Comparison of ENCODE assay signal across 1 cellular context in genomic region chr10:97138174-97138573, GRCh38.
TF ChIP-seq lines count a peak whose summit lies in the region.

No MANE protein-coding gene starts in this region.

TF ChIP-seq in HepG2, 621 proteins besides CTCF, POLR2A, EP300 and RAD21 (continued from another document and continues in another):
- TF ChIP-seq HMGXB3 (CRISPR knock-in tag; IDR thresholded peaks at IDR 0.05; ENCODE audit: borderline replicate concordance), result no peak
- TF ChIP-seq ZNF761 (CRISPR knock-in tag; conservative IDR thresholded peaks at IDR 0.05), result no peak
- TF ChIP-seq NR2F1 (CRISPR knock-in tag; IDR thresholded peaks at IDR 0.05), result no peak
- no peak for TF ChIP-seq ZNF501 (CRISPR knock-in tag; IDR thresholded peaks at IDR 0.05)
- no peak for TF ChIP-seq ZBTB46 (CRISPR knock-in tag; IDR thresholded peaks at IDR 0.05; ENCODE audit: borderline replicate concordance)
- 0 out of 2 replicates have a peak, but pooled peaks have one; percentile 31 for TF ChIP-seq MIER3 (CRISPR knock-in tag; IDR thresholded peaks at IDR 0.05; ENCODE audit: borderline replicate concordance)
- TF ChIP-seq DNMT3B (CRISPR knock-in tag; conservative IDR thresholded peaks at IDR 0.05), result no peak
- TF ChIP-seq DBP (CRISPR knock-in tag; IDR thresholded peaks at IDR 0.05; ENCODE audit: not compliant biosample characterization), result no peak
- TF ChIP-seq BCL6 (CRISPR knock-in tag; IDR thresholded peaks at IDR 0.05), result no peak
- no peak for TF ChIP-seq E2F5 (CRISPR knock-in tag; conservative IDR thresholded peaks at IDR 0.05)
- TF ChIP-seq ZFX (CRISPR knock-in tag; IDR thresholded peaks at IDR 0.05; ENCODE audit: low read depth), result peak; percentile 45; the same call in 1 of the 2 replicates
- TF ChIP-seq TGIF2 (CRISPR knock-in tag; IDR thresholded peaks at IDR 0.05), result no peak
- no peak for TF ChIP-seq TFE3 (CRISPR knock-in tag; IDR thresholded peaks at IDR 0.05)
- TF ChIP-seq RXRA (CRISPR knock-in tag; IDR thresholded peaks at IDR 0.05), result 0 out of 2 replicates have a peak, but pooled peaks have one; percentile 55
- TF ChIP-seq CBFB (CRISPR knock-in tag; IDR thresholded peaks at IDR 0.05), result no peak
- no peak for TF ChIP-seq ZNF143 (CRISPR knock-in tag; IDR thresholded peaks at IDR 0.05)
- no peak for TF ChIP-seq ZNF121 (CRISPR knock-in tag; IDR thresholded peaks at IDR 0.05)
- TF ChIP-seq RBAK (CRISPR knock-in tag; IDR thresholded peaks at IDR 0.05), result no peak
- TF ChIP-seq PRDM4 (CRISPR knock-in tag; IDR thresholded peaks at IDR 0.05; ENCODE audit: borderline replicate concordance), result no peak
- TF ChIP-seq KMT2A (CRISPR knock-in tag; IDR thresholded peaks at IDR 0.05), result no peak
- no peak for TF ChIP-seq ZNF775 (CRISPR knock-in tag; IDR thresholded peaks at IDR 0.05; ENCODE audit: borderline replicate concordance)
- no peak for TF ChIP-seq PHF5A (CRISPR knock-in tag; IDR thresholded peaks at IDR 0.05; ENCODE audit: low read depth, unreplicated experiment)
- TF ChIP-seq PRDM15 (CRISPR knock-in tag; IDR thresholded peaks at IDR 0.05), result no peak
- peak; percentile 55 for TF ChIP-seq XRCC5 (optimal IDR thresholded peaks at IDR 0.05; ENCODE audit: low read length)
- TF ChIP-seq CBX5 (CRISPR knock-in tag; IDR thresholded peaks at IDR 0.05; ENCODE audit: borderline replicate concordance), result no peak
- no peak for TF ChIP-seq HBP1 (CRISPR knock-in tag; IDR thresholded peaks at IDR 0.05; ENCODE audit: low read depth)
- TF ChIP-seq BHLHE40 (IDR thresholded peaks at IDR 0.05; ENCODE audit: low read length), result 0 out of 2 replicates have a peak, but pooled peaks have one; percentile 3
- no peak for TF ChIP-seq ZSCAN21 (CRISPR knock-in tag; IDR thresholded peaks at IDR 0.05; ENCODE audit: borderline replicate concordance)
- TF ChIP-seq HDAC1 (CRISPR knock-in tag; IDR thresholded peaks at IDR 0.05), result no peak
- peak; percentile 49; the same call in 1 of the 2 replicates for TF ChIP-seq KDM2A (CRISPR knock-in tag; IDR thresholded peaks at IDR 0.05; ENCODE audit: borderline replicate concordance, low read depth)
- no peak for TF ChIP-seq SIX1 (CRISPR knock-in tag; IDR thresholded peaks at IDR 0.05; ENCODE audit: borderline replicate concordance)
- TF ChIP-seq PATZ1 (CRISPR knock-in tag; IDR thresholded peaks at IDR 0.05), result peak; percentile 56; the same call in 1 of the 2 replicates
- TF ChIP-seq RBFOX2 (IDR thresholded peaks at IDR 0.05; ENCODE audit: low read depth, low read length), result no peak
- no peak for TF ChIP-seq ZSCAN31 (CRISPR knock-in tag; IDR thresholded peaks at IDR 0.05; ENCODE audit: low read depth)
- TF ChIP-seq ZNF333 (CRISPR knock-in tag; IDR thresholded peaks at IDR 0.05; ENCODE audit: borderline replicate concordance), result no peak
- peak; percentile 63; the same call in 1 of the 2 replicates for TF ChIP-seq GATAD2A (CRISPR knock-in tag; IDR thresholded peaks at IDR 0.05)
- no peak for TF ChIP-seq ZNF891 (CRISPR knock-in tag; IDR thresholded peaks at IDR 0.05)
- TF ChIP-seq SNAPC2 (CRISPR knock-in tag; IDR thresholded peaks at IDR 0.05), result no peak
- no peak for TF ChIP-seq GMEB1 (CRISPR knock-in tag; IDR thresholded peaks at IDR 0.05; ENCODE audit: borderline replicate concordance)
- no peak for TF ChIP-seq ZNF24 (IDR thresholded peaks at IDR 0.05)
- no peak for TF ChIP-seq KDM6A (CRISPR knock-in tag; IDR thresholded peaks at IDR 0.05; ENCODE audit: low read depth)
